23 cellular contexts compared by ENCODE assay signal in genomic region chr20:63748356-63749270, GRCh38. TPM values are rescaled to one million over a fixed set of nuclear protein-coding genes. Genes with fewer than 3 reads are reported as not detected.
A peak's percentile ranks its signal among the peaks of the same experiment; 100 is the strongest.
DNase-seq lines count a peak whose midpoint lies in the region; ATAC-seq, FAIRE-seq and TF ChIP-seq lines count a peak whose summit lies in the region.
"Had no signal": no experiment of that assay in that cellular context is flagged by ENCODE, and none has a peak within 500 bp of the region (broad histone marks: within the 10 kb centered on the region; RNA-seq: fewer than 3 reads in every experiment).

No MANE protein-coding gene starts in this region.

- H2BK12ac ChIP-seq in H1 (ENCODE audit: low read depth, low read length) = peak overlapping the region; percentile 68; the same call in 1 of the 2 replicates

- H3K27ac Mint-ChIP-seq in stimulated activated effector memory CD8-positive, alpha-beta T cell treated with anti-CD3 and anti-CD28 coated beads, Interleukin-12 subunit alpha, Interleukin-12 subunit beta, amount 100 ng/mL, for 72 hours = peak overlapping the region; percentile 86
- H3K27ac Mint-ChIP-seq: type B pancreatic cell had no signal

- H3K4me3 Mint-ChIP-seq in stimulated activated effector memory CD8-positive, alpha-beta T cell treated with anti-CD3 and anti-CD28 coated beads, Interleukin-12 subunit alpha, Interleukin-12 subunit beta, amount 100 ng/mL, for 72 hours = no peak overlapping the region
- H3K4me3 Mint-ChIP-seq: activated CD8-positive, alpha-beta memory T cell treated with anti-CD3 and anti-CD28 coated beads, Interleukin-2, amount 10 ng/mL, durations not matched to agents 7 days and 5 days; type B pancreatic cell had no signal

- TF ChIP-seq RAD21 in H1 (IDR thresholded peaks at IDR 0.05 in 1 of 2, conservative IDR thresholded peaks at IDR 0.05 in 1 of 2; ENCODE audit: low read depth in 2 of 2, low read length in 2 of 2) = no peak

- WGBS in H1 (ENCODE audit: extremely low coverage in 1 of 2, insufficient coverage in 1 of 2, insufficient read length in 1 of 2, insufficient replicate concordance in 2 of 2, low coverage in 1 of 2, low lambda C conversion rate in 2 of 2, missing lambda C conversion rate in 1 of 2), 2 experiments = 85% methylated on average over 23 of the region's 24 CpGs; no CpG with 5 or more reads in 1 of the 2 experiments

- no peak overlapping the region for H3K14ac ChIP-seq in H1 (ENCODE audit: insufficient read length)

- H2BK120ac ChIP-seq in H1 (replicated peaks; ENCODE audit: low read depth, low read length) = no peak overlapping the region

- no peak overlapping the region for H3K23ac ChIP-seq in H1 (ENCODE audit: insufficient read length)

- DNase-seq in cardiac muscle cell (ENCODE audit: low read depth in 1 of 2, low spot score in 1 of 2) (no peak), Right ventricle myocardium superior (no peak), HTR-8/SVneo (ENCODE audit: insufficient read length, low spot score) (no peak), H1 (ENCODE audit: low read depth in 1 of 2, low spot score in 2 of 2) (no peak), NCI-H2029 (lab: John Stamatoyannopoulos, UW) (no peak), iPS-NIHi11 (ENCODE audit: low spot score) (no peak), HUDEP-2 (lab: John Stamatoyannopoulos, UW; ENCODE audit: unreplicated experiment in 76 of 76) (no peak)
- no peak for DNase-seq in stimulated activated effector memory CD8-positive, alpha-beta T cell treated with anti-CD3 and anti-CD28 coated beads, Interleukin-12 subunit alpha, Interleukin-12 subunit beta, amount 100 ng/mL, for 72 hours (ENCODE audit: low spot score in 2 of 2)
- DNase-seq: activated CD4-positive, CD25-positive, alpha-beta regulatory T cell; activated CD8-positive, alpha-beta memory T cell treated with anti-CD3 and anti-CD28 coated beads, Interleukin-2, amount 10 ng/mL, durations not matched to agents 7 days and 5 days; activated gamma-delta T cell; mesendoderm; NCI-H1092 treated with DMSO at 0.1 percent for 48 hours; NCI-H510A; retina; stimulated activated naive CD4-positive, alpha-beta T cell had no signal

- H2BK5ac ChIP-seq in H1 (ENCODE audit: low read depth, low read length) = peak overlapping the region; percentile 71; the same call in 1 of the 2 replicates

- H3K27me3 ChIP-seq in cardiac muscle cell (no peaks in the 10 kb centered on the region), H1 (replicated peaks in 1 of 4; ENCODE audit: control insufficient read depth in 3 of 4, extremely low read depth in 1 of 4, insufficient read depth in 3 of 4, low read length in 3 of 4) (no peaks in the 10 kb centered on the region)

- H3K36me3 Mint-ChIP-seq in stimulated activated effector memory CD8-positive, alpha-beta T cell treated with anti-CD3 and anti-CD28 coated beads, Interleukin-12 subunit alpha, Interleukin-12 subunit beta, amount 100 ng/mL, for 72 hours = peaks cover 4% of the 10 kb centered on the region
- H3K36me3 Mint-ChIP-seq: activated CD8-positive, alpha-beta memory T cell treated with anti-CD3 and anti-CD28 coated beads, Interleukin-2, amount 10 ng/mL, durations not matched to agents 7 days and 5 days; type B pancreatic cell had no signal

- intact Hi-C loops in Right ventricle myocardium superior (cut with DNase I) = no loop called here

- no peaks in the 10 kb centered on the region for H3K9me3 ChIP-seq in cardiac muscle cell (ENCODE audit: low read depth)
- H3K9me3 ChIP-seq in H1 (ENCODE audit: insufficient read depth in 2 of 2, low read depth in 1 of 2, low read length in 1 of 2) = no peaks in the 10 kb centered on the region
- H3K9me3 ChIP-seq: neutrophil had no signal

- H3K79me2 ChIP-seq in H1 (ENCODE audit: control insufficient read depth in 1 of 2, insufficient read depth in 2 of 2, low read length in 2 of 2) = no peaks in the 10 kb centered on the region

- no peak overlapping the region for H4K8ac ChIP-seq in H1 (ENCODE audit: extremely low read depth, insufficient read depth, low read length)

- TF ChIP-seq POLR2A in H1 (IDR thresholded peaks at IDR 0.05; ENCODE audit: control extremely low read depth in 1 of 2, low read depth in 2 of 2, low read length in 2 of 2) = no peak

- H3K4me3 ChIP-seq in cardiac muscle cell = no peak overlapping the region
- H3K4me3 ChIP-seq in H1 (ENCODE audit: extremely low read depth in 1 of 4, insufficient read depth in 2 of 4, low read depth in 3 of 4, low read length in 4 of 4) = no peak overlapping the region

- no peak overlapping the region for H3K56ac ChIP-seq in H1 (replicated peaks; ENCODE audit: insufficient read length, low read depth, low read length)

- H3K36me3 ChIP-seq in cardiac muscle cell (peaks cover 23% of the 10 kb centered on the region), H1 (ENCODE audit: control insufficient read depth in 2 of 4, insufficient read depth in 4 of 4, low read length in 3 of 4) (peaks cover 0 to 3% (median 2%) of the 10 kb centered on the region in 4 experiments; a peak in 4 of 8 replicates)

- no peak overlapping the region for H3K4me2 ChIP-seq in H1 (ENCODE audit: insufficient read depth in 1 of 2, low read depth in 2 of 2, low read length in 2 of 2)
- H3K4me2 ChIP-seq: KMS-11 had no signal

- TF ChIP-seq CTCF in cardiac muscle cell (IDR thresholded peaks at IDR 0.05; ENCODE audit: low read depth, low read length) (no peak), H1 (IDR thresholded peaks at IDR 0.05; ENCODE audit: control extremely low read depth in 1 of 3, insufficient read depth in 1 of 3, low read depth in 1 of 3, low read length in 3 of 3) (no peak)

- H2AFZ ChIP-seq in H1 (ENCODE audit: low read length) = no peak overlapping the region

- H3K18ac ChIP-seq in H1 (ENCODE audit: extremely low read depth, low read length) = no peak overlapping the region

- no peak overlapping the region for H4K5ac ChIP-seq in H1 (ENCODE audit: insufficient read length, low read depth, low read length)

- no peak overlapping the region for H4K91ac ChIP-seq in H1 (replicated peaks; ENCODE audit: insufficient read length, low read length)

- H3K4ac ChIP-seq in H1 (replicated peaks; ENCODE audit: insufficient read length, low read depth, low read length) = no peak overlapping the region

- peaks cover 22% of the 10 kb centered on the region for H3K4me1 Mint-ChIP-seq in stimulated activated effector memory CD8-positive, alpha-beta T cell treated with anti-CD3 and anti-CD28 coated beads, Interleukin-12 subunit alpha, Interleukin-12 subunit beta, amount 100 ng/mL, for 72 hours

- H2AK5ac ChIP-seq in H1 (ENCODE audit: low read depth, low read length) = no peak overlapping the region

- H3K4me1 ChIP-seq in cardiac muscle cell (ENCODE audit: low read depth) (peaks cover 7% of the 10 kb centered on the region), H1 (replicated peaks in 1 of 4; ENCODE audit: control insufficient read depth in 3 of 4, insufficient read depth in 4 of 4, low read length in 3 of 4) (peaks cover 0 to 20% (median 4%) of the 10 kb centered on the region in 4 experiments; a peak in 6 of 7 replicates)

- no peaks in the 10 kb centered on the region for H3K9me3 Mint-ChIP-seq in stimulated activated effector memory CD8-positive, alpha-beta T cell treated with anti-CD3 and anti-CD28 coated beads, Interleukin-12 subunit alpha, Interleukin-12 subunit beta, amount 100 ng/mL, for 72 hours
- H3K9me3 Mint-ChIP-seq: type B pancreatic cell had no signal

- H3K23me2 ChIP-seq in H1 (ENCODE audit: low read depth, low read length) = no peaks in the 10 kb centered on the region

- no peak overlapping the region for H3K9ac ChIP-seq in H1 (replicated peaks in 1 of 4; ENCODE audit: extremely low read depth in 1 of 4, low read depth in 3 of 4, low read length in 3 of 4)
- H3K9ac ChIP-seq: KMS-11 had no signal

- POLR2A ChIA-PET in H1 (lab: Charles Lee; ENCODE audit: partially characterized antibody) = interaction anchor here (0.6 to 4.5 kb wide), 3 partner anchors 8 to 50 kb away, joined by 3 to 23 read pairs (median 6); no protein-coding TSS in a partner anchor

- TF ChIP-seq EP300 in H1 (IDR thresholded peaks at IDR 0.05; ENCODE audit: borderline replicate concordance in 1 of 2, low read depth in 2 of 2, low read length in 2 of 2) = no peak

- CTCF ChIA-PET in H1 (lab: Charles Lee; ENCODE audit: partially characterized antibody) = interaction anchor here (0.6 to 1.5 kb wide), 4 partner anchors 12 to 311 kb away, joined by 3 to 4 read pairs (median 3); partner anchors contain the start of gene LIME1

- peak overlapping the region; percentile 68 for H3K27ac ChIP-seq in cardiac muscle cell
- H3K27ac ChIP-seq in H1 (ENCODE audit: low read depth, low read length) = no peak overlapping the region
- H3K27ac ChIP-seq: KMS-11, neutrophil had no signal

- FAIRE-seq in HTR-8/SVneo (lab: Jason Lieb, UNC) (peak; percentile 31), H1 (lab: Jason Lieb, UNC) (no peak)
- FAIRE-seq: colon, endometrium, H54 had no signal

- H3K79me1 ChIP-seq in H1 (ENCODE audit: low read depth, low read length) = no peaks in the 10 kb centered on the region; the same call in 1 of the 2 replicates

- no peak overlapping the region for H2BK15ac ChIP-seq in H1 (ENCODE audit: low read length)

- peaks cover 0 to 3% of the 10 kb centered on the region in 2 experiments for H4K20me1 ChIP-seq in H1 (replicated peaks in 1 of 2; ENCODE audit: control insufficient read depth in 1 of 2, insufficient read depth in 2 of 2, low read length in 2 of 2)

- no peak for ATAC-seq in Right ventricle myocardium superior (ENCODE audit: poor library complexity)
- ATAC-seq in stimulated activated effector memory CD8-positive, alpha-beta T cell treated with anti-CD3 and anti-CD28 coated beads, Interleukin-12 subunit alpha, Interleukin-12 subunit beta, amount 100 ng/mL, for 72 hours = no peak
- ATAC-seq: activated CD8-positive, alpha-beta memory T cell treated with anti-CD3 and anti-CD28 coated beads, Interleukin-2, amount 10 ng/mL, durations not matched to agents 7 days and 5 days had no signal

- H2BK20ac ChIP-seq in H1 (ENCODE audit: low read length) = no peak overlapping the region

RNA-seq across cellular contexts. Expression of gene SLC2A4RG, which starts 9.0 kb away (rescaled TPM):
- total RNA-seq in cardiac muscle cell = 79.2 and 177 TPM in 2 replicates
- polyA plus RNA-seq in cardiac muscle cell = 46.6 and 58.0 TPM in 2 replicates
- 95.0 TPM for total RNA-seq in Right ventricle myocardium superior
- 25.0 and 29.1 TPM in 2 replicates for total RNA-seq in H1 (2021; fragmentation: NEBNext Ultra II Directional; extraction: Animal tissue kit (Norgen Biotek cat#: 25700))
- polyA plus RNA-seq in H1 (2011; rRNA removed) = 15.9 and 32.9 TPM in 2 replicates
- 25.5 TPM for polyA plus RNA-seq in H1 (2011; cell fraction: cytosol; rRNA removed)
- 164 TPM for polyA plus RNA-seq in H1 (2011; cell fraction: nucleus; rRNA removed)
- 12.2 to 32.2 TPM (median 25.5 TPM) in 4 replicates for polyA plus RNA-seq in H1 (2012, experiment 1 of 2)
- 12.8 TPM for polyA plus RNA-seq in H1 (2012, experiment 2 of 2)
- 33.5 TPM for polyA plus RNA-seq in H1 (2013, experiment 1 of 2)
- 30.8 TPM for polyA plus RNA-seq in H1 (2013, experiment 2 of 2)
- polyA minus RNA-seq in H1 (2011; rRNA and poly(A)+ RNA removed) = 2.3 and 2.8 TPM in 2 replicates
- polyA minus RNA-seq in H1 (2011; cell fraction: cytosol; rRNA and poly(A)+ RNA removed) = 14.1 TPM
- 22.7 TPM for polyA minus RNA-seq in H1 (2011; cell fraction: nucleus; rRNA and poly(A)+ RNA removed)

RNA-seq across cellular contexts. Expression of gene LIME1, which starts 12.1 kb away (rescaled TPM):
- total RNA-seq in cardiac muscle cell = 10.1 and 19.2 TPM in 2 replicates
- 7.0 and 17.4 TPM in 2 replicates for polyA plus RNA-seq in cardiac muscle cell
- 1.6 TPM for total RNA-seq in Right ventricle myocardium superior
- total RNA-seq in H1 (2021; fragmentation: NEBNext Ultra II Directional; extraction: Animal tissue kit (Norgen Biotek cat#: 25700)) = 3.3 and 4.5 TPM in 2 replicates
- 5.9 and 9.5 TPM in 2 replicates for polyA plus RNA-seq in H1 (2011; rRNA removed)
- 4.9 TPM for polyA plus RNA-seq in H1 (2011; cell fraction: cytosol; rRNA removed)
- polyA plus RNA-seq in H1 (2011; cell fraction: nucleus; rRNA removed) = 19.4 TPM
- 2.2 to 3.8 TPM (median 2.7 TPM) in 4 replicates for polyA plus RNA-seq in H1 (2012, experiment 1 of 2)
- 3.0 TPM for polyA plus RNA-seq in H1 (2012, experiment 2 of 2)
- polyA plus RNA-seq in H1 (2013, experiment 1 of 2) = 1.8 TPM
- 1.7 TPM for polyA plus RNA-seq in H1 (2013, experiment 2 of 2)
- polyA minus RNA-seq in H1 (2011; rRNA and poly(A)+ RNA removed) = 0.28 and 0.37 TPM in 2 replicates
- polyA minus RNA-seq in H1 (2011; cell fraction: cytosol; rRNA and poly(A)+ RNA removed) = 4.0 TPM
- polyA minus RNA-seq in H1 (2011; cell fraction: nucleus; rRNA and poly(A)+ RNA removed) = 5.9 TPM

RNA-seq across cellular contexts. Expression of gene ZGPAT, which starts 40.8 kb away (rescaled TPM):
- total RNA-seq in cardiac muscle cell (36.3 and 48.8 TPM in 2 replicates), Right ventricle myocardium superior (16.0 TPM)
- polyA plus RNA-seq in cardiac muscle cell (30.0 and 37.5 TPM in 2 replicates), H1 (2011; rRNA removed) (14.5 and 21.5 TPM in 2 replicates)
- 21.4 and 24.9 TPM in 2 replicates for total RNA-seq in H1 (2021; fragmentation: NEBNext Ultra II Directional; extraction: Animal tissue kit (Norgen Biotek cat#: 25700))
- polyA plus RNA-seq in H1 (2011; cell fraction: cytosol; rRNA removed) = 26.6 TPM
- polyA plus RNA-seq in H1 (2011; cell fraction: nucleus; rRNA removed) = 43.9 TPM
- 18.6 to 26.7 TPM (median 25.5 TPM) in 4 replicates for polyA plus RNA-seq in H1 (2012, experiment 1 of 2)
- polyA plus RNA-seq in H1 (2012, experiment 2 of 2) = 13.2 TPM
- polyA plus RNA-seq in H1 (2013, experiment 1 of 2) = 10.7 TPM
- polyA plus RNA-seq in H1 (2013, experiment 2 of 2) = 11.2 TPM
- 7.0 and 8.0 TPM in 2 replicates for polyA minus RNA-seq in H1 (2011; rRNA and poly(A)+ RNA removed)
- 13.4 TPM for polyA minus RNA-seq in H1 (2011; cell fraction: cytosol; rRNA and poly(A)+ RNA removed)
- polyA minus RNA-seq in H1 (2011; cell fraction: nucleus; rRNA and poly(A)+ RNA removed) = 11.9 TPM

RNA-seq across cellular contexts. Expression of gene ARFRP1, which starts 40.8 kb away (rescaled TPM):
- total RNA-seq in cardiac muscle cell = 46.1 and 61.3 TPM in 2 replicates
- polyA plus RNA-seq in cardiac muscle cell = 75.0 and 85.1 TPM in 2 replicates
- total RNA-seq in Right ventricle myocardium superior = 32.2 TPM
- 21.9 and 22.9 TPM in 2 replicates for total RNA-seq in H1 (2021; fragmentation: NEBNext Ultra II Directional; extraction: Animal tissue kit (Norgen Biotek cat#: 25700))
- polyA plus RNA-seq in H1 (2011; rRNA removed) = 12.9 and 19.4 TPM in 2 replicates
- 23.2 TPM for polyA plus RNA-seq in H1 (2011; cell fraction: cytosol; rRNA removed)
- 32.0 TPM for polyA plus RNA-seq in H1 (2011; cell fraction: nucleus; rRNA removed)
- polyA plus RNA-seq in H1 (2012, experiment 1 of 2) = 12.3 to 20.2 TPM (median 18.9 TPM) in 4 replicates
- polyA plus RNA-seq in H1 (2012, experiment 2 of 2) = 9.1 TPM
- 7.5 TPM for polyA plus RNA-seq in H1 (2013, experiment 1 of 2)
- polyA plus RNA-seq in H1 (2013, experiment 2 of 2) = 7.8 TPM
- polyA minus RNA-seq in H1 (2011; rRNA and poly(A)+ RNA removed) = 12.9 and 15.4 TPM in 2 replicates
- 10.6 TPM for polyA minus RNA-seq in H1 (2011; cell fraction: cytosol; rRNA and poly(A)+ RNA removed)
- 34.7 TPM for polyA minus RNA-seq in H1 (2011; cell fraction: nucleus; rRNA and poly(A)+ RNA removed)

RNA-seq across cellular contexts. Expression of gene TNFRSF6B, which starts 52.2 kb away (rescaled TPM):
- 9.5 and 10.3 TPM in 2 replicates for total RNA-seq in cardiac muscle cell
- 3.3 and 4.9 TPM in 2 replicates for polyA plus RNA-seq in cardiac muscle cell
- total RNA-seq in Right ventricle myocardium superior = 0.32 TPM
- not detected in 2 replicates for total RNA-seq in H1 (2021; fragmentation: NEBNext Ultra II Directional; extraction: Animal tissue kit (Norgen Biotek cat#: 25700))
- 3.1 and 5.4 TPM in 2 replicates for polyA plus RNA-seq in H1 (2011; rRNA removed)
- polyA plus RNA-seq in H1 (2011; cell fraction: cytosol; rRNA removed) = 2.5 TPM
- polyA plus RNA-seq in H1 (2011; cell fraction: nucleus; rRNA removed) = 16.8 TPM
- 0.27 to 1.6 TPM (median 0.43 TPM) in 3 of 4 replicates, not detected in the other for polyA plus RNA-seq in H1 (2012, experiment 1 of 2)
- 0.39 TPM for polyA plus RNA-seq in H1 (2012, experiment 2 of 2)
- polyA plus RNA-seq in H1 (2013, experiment 1 of 2) = 0.75 TPM
- 0.96 TPM for polyA plus RNA-seq in H1 (2013, experiment 2 of 2)
- polyA minus RNA-seq in H1 (2011; rRNA and poly(A)+ RNA removed) = not detected in 2 replicates
- not detected for polyA minus RNA-seq in H1 (2011; cell fraction: cytosol; rRNA and poly(A)+ RNA removed)
- 1.1 TPM for polyA minus RNA-seq in H1 (2011; cell fraction: nucleus; rRNA and poly(A)+ RNA removed)
- total RNA-seq: activated CD8-positive, alpha-beta memory T cell treated with anti-CD3 and anti-CD28 coated beads, Interleukin-2, amount 10 ng/mL, durations not matched to agents 7 days and 5 days; T-helper 2 cell treated with Interferon-gamma antibody and Interleukin-4, amounts not matched to agents 100 ng/mL and 5 ng/mL, for 36 hours had no signal
